4 cellular contexts compared by ENCODE assay signal in genomic region chr19:12817810-12818209, GRCh38. TPM values are rescaled to one million over a fixed set of nuclear protein-coding genes. Genes with fewer than 3 reads are reported as not detected.
"Had no signal": no experiment of that assay in that cellular context is flagged by ENCODE, and none has a peak within 500 bp of the region (broad histone marks: within the 10 kb centered on the region; RNA-seq: fewer than 3 reads in every experiment).

No MANE protein-coding gene starts in this region.

RNA-seq across cellular contexts. Expression of gene THSD8, which starts 15.9 kb away (rescaled TPM):
- total RNA-seq: GM23248, H4, H7 had no signal

RNA-seq across cellular contexts. Expression of gene RTBDN, which starts 16.6 kb away (rescaled TPM):
- total RNA-seq: GM23248, H4, HFFc6 had no signal
- polyA plus RNA-seq: GM23248 had no signal

RNA-seq across cellular contexts. Expression of gene MAST1, which starts 20.5 kb away (rescaled TPM):
- total RNA-seq: GM23248 had no signal
